12 cellular contexts compared by ENCODE assay signal in the genomic region with DNA sequence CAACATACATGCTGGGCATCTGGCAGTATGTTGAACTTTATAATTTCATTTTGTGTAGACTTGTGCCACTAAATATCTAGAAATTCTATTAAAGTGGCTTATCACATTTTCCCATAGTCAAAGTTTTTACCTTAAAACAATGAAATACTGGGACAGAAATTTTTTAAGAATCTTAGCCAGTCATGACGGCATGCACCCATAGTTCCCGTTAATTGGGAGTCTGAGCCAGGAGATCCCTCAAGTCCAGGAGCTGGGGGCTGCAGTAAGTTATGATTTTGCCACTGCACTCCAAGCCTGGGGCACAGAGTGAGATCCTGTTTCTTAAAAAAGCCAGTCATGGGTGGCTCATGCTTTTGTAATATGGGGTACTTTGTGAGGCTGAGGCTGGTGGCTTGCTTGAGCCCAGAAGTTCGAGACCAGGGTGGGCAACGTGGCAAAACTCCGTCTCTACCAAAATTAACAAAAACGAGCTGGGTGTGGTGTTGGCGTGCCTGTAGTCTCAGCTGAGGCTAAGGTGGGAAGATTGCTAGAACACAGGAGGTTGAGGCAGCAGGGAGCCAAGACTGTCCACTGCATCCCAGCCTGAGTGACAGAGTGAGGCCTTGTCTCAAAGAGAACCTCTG. TPM values are rescaled to one million over a fixed set of nuclear protein-coding genes. Genes with fewer than 3 reads are reported as not detected.
DNase-seq lines count a peak whose midpoint lies in the region; ATAC-seq and TF ChIP-seq lines count a peak whose summit lies in the region.
"Had no signal": no experiment of that assay in that cellular context is flagged by ENCODE, and none has a peak within 500 bp of the region (broad histone marks: within the 10 kb centered on the region; RNA-seq: fewer than 3 reads in every experiment).

No MANE protein-coding gene starts in this region.

- H3K27me3 Mint-ChIP-seq in activated CD8-positive, alpha-beta T cell treated with anti-CD3 and anti-CD28 coated beads for 36 hours: no peaks in the 10 kb centered on the region
- H3K27me3 Mint-ChIP-seq in memory B cell (no peaks in the 10 kb centered on the region), CD14-positive monocyte (ENCODE audit: low read depth in 3 of 3) (peaks cover 0 to 1% (median 0%) of the 10 kb centered on the region in 3 donors)

- H3K4me1 Mint-ChIP-seq in activated CD8-positive, alpha-beta T cell treated with anti-CD3 and anti-CD28 coated beads for 36 hours (ENCODE audit: low read depth): peaks cover 44% of the 10 kb centered on the region
- H3K4me1 Mint-ChIP-seq in memory B cell: peaks cover 26% of the 10 kb centered on the region
- peaks cover 19% of the 10 kb centered on the region for H3K4me1 Mint-ChIP-seq in CD14-positive monocyte

- H3K9me3 ChIP-seq in BE2C (no peaks in the 10 kb centered on the region), HAP-1 (no peaks in the 10 kb centered on the region)
- H3K9me3 ChIP-seq: thyroid gland had no signal

- in situ Hi-C loops in HAP-1 (cut with MboI; ENCODE audit: low sequenced_read_pairs): no loop called here

- TF ChIP-seq CTCF in BE2C (IDR thresholded peaks at IDR 0.05; ENCODE audit: low read depth, low read length) (no peak), CD14-positive monocyte (IDR thresholded peaks at IDR 0.05) (no peak)
- TF ChIP-seq CTCF in activated CD8-positive, alpha-beta T cell treated with anti-CD3 and anti-CD28 coated beads for 36 hours (IDR thresholded peaks at IDR 0.05): no peak

- peak overlapping the region; percentile 87 for H3K4me3 ChIP-seq in BE2C (ENCODE audit: low read depth, low read length)
- H3K4me3 ChIP-seq in HAP-1: peak overlapping the region; percentile 5; the same call in 1 of the 2 replicates
- H3K4me3 ChIP-seq: thyroid gland had no signal

- H3K4me1 ChIP-seq in BE2C (no peaks in the 10 kb centered on the region), HAP-1 (peaks cover 12% of the 10 kb centered on the region)

- no peak for ATAC-seq in activated CD8-positive, alpha-beta T cell treated with anti-CD3 and anti-CD28 coated beads for 36 hours
- ATAC-seq in memory B cell (ENCODE audit: low read depth) (no peak), HG02884 (IDR thresholded peaks at IDR 0.05; ENCODE audit: unreplicated experiment) (no peak)

- CTCF ChIA-PET in activated CD8-positive, alpha-beta T cell treated with anti-CD3 and anti-CD28 coated beads for 36 hours (lab: Charles Lee): interaction anchor here (2.3 kb wide), 1 partner anchor 37 kb away, joined by 7 read pairs; no protein-coding TSS in a partner anchor

- peak overlapping the region; percentile 95 for H3K4me3 Mint-ChIP-seq in activated CD8-positive, alpha-beta T cell treated with anti-CD3 and anti-CD28 coated beads for 36 hours
- H3K4me3 Mint-ChIP-seq in memory B cell (no peak overlapping the region), CD14-positive monocyte (no peak overlapping the region)

- H3K27me3 ChIP-seq in BE2C (no peaks in the 10 kb centered on the region), HAP-1 (ENCODE audit: low read depth) (no peaks in the 10 kb centered on the region)
- H3K27me3 ChIP-seq: thyroid gland had no signal

- peaks cover 77% of the 10 kb centered on the region for H3K36me3 Mint-ChIP-seq in activated CD8-positive, alpha-beta T cell treated with anti-CD3 and anti-CD28 coated beads for 36 hours (ENCODE audit: low read depth)
- peaks cover 25% of the 10 kb centered on the region for H3K36me3 Mint-ChIP-seq in memory B cell
- peaks cover 53 to 68% of the 10 kb centered on the region in 2 donors for H3K36me3 Mint-ChIP-seq in CD14-positive monocyte

- peaks cover 70% of the 10 kb centered on the region for H3K36me3 ChIP-seq in BE2C
- H3K36me3 ChIP-seq in HAP-1 (replicated peaks): peaks cover 75% of the 10 kb centered on the region

- H3K27ac Mint-ChIP-seq in activated CD8-positive, alpha-beta T cell treated with anti-CD3 and anti-CD28 coated beads for 36 hours: peak overlapping the region; percentile 99
- H3K27ac Mint-ChIP-seq in memory B cell (peak overlapping the region; percentile 67), CD14-positive monocyte (peak overlapping the region in 3 of 7 donors; percentile 25 to 55 (median 26))

- no peaks in the 10 kb centered on the region for H3K9me3 Mint-ChIP-seq in activated CD8-positive, alpha-beta T cell treated with anti-CD3 and anti-CD28 coated beads for 36 hours
- H3K9me3 Mint-ChIP-seq in memory B cell (no peaks in the 10 kb centered on the region), CD14-positive monocyte (no peaks in the 10 kb centered on the region)

- POLR2A ChIA-PET in activated CD8-positive, alpha-beta T cell treated with anti-CD3 and anti-CD28 coated beads for 36 hours (lab: Charles Lee): interaction anchor here (0.8 to 11.8 kb wide), 2 partner anchors 23 to 90 kb away, joined by 3 to 170 read pairs; no protein-coding TSS in a partner anchor

- intact Hi-C loops in activated CD8-positive, alpha-beta T cell treated with anti-CD3 and anti-CD28 coated beads for 36 hours (cut with micrococcal nuclease): no loop called here
- intact Hi-C loops in CD14-positive monocyte (cut with micrococcal nuclease): no loop called here

- DNase-seq in BE2C (no peak), HAP-1 (ENCODE audit: low spot score in 2 of 2) (no peak), memory B cell (ENCODE audit: low spot score in 2 of 2) (no peak), GM19238 (ENCODE audit: insufficient read length, low spot score) (no peak), NCI-H82 (lab: John Stamatoyannopoulos, UW) (no peak), CD14-positive monocyte (ENCODE audit: low spot score) (no peak)
- no peak for DNase-seq in activated CD8-positive, alpha-beta T cell treated with anti-CD3 and anti-CD28 coated beads for 36 hours
- DNase-seq: activated gamma-delta T cell, NCI-H748 treated with DMSO at 0.1 percent for 48 hours, occipital lobe, thyroid gland had no signal

RNA-seq across cellular contexts. Expression of a gene that starts 3.1 kb away (rescaled TPM):
- polyA plus RNA-seq in BE2C (2012; ENCODE audit: insufficient read depth, insufficient read length, low read depth): 1,149 TPM
- total RNA-seq in activated CD8-positive, alpha-beta T cell treated with anti-CD3 and anti-CD28 coated beads for 36 hours: 1,000 to 10,000 TPM; 3,048 to 3,061 TPM
- 100 to 1,000 TPM; 172 to 219 TPM for polyA plus RNA-seq in CD14-positive monocyte

RNA-seq across cellular contexts. Expression of a gene that starts 26.5 kb away (rescaled TPM):
- polyA plus RNA-seq in BE2C (2012; ENCODE audit: insufficient read depth, insufficient read length, low read depth): 22.6 TPM
- total RNA-seq in activated CD8-positive, alpha-beta T cell treated with anti-CD3 and anti-CD28 coated beads for 36 hours: 10 to 100 TPM; 25.0 to 28.2 TPM
- 1 to 10 TPM; 5.7 to 7.5 TPM for polyA plus RNA-seq in CD14-positive monocyte

RNA-seq across cellular contexts. Expression of a gene that starts 57.9 kb away (rescaled TPM):
- polyA plus RNA-seq in BE2C (2012; ENCODE audit: insufficient read depth, insufficient read length, low read depth): not detected
- total RNA-seq in activated CD8-positive, alpha-beta T cell treated with anti-CD3 and anti-CD28 coated beads for 36 hours: not detected
- not detected for polyA plus RNA-seq in CD14-positive monocyte
- total RNA-seq: thyroid gland had no signal
